Comparison of ENCODE assay signal across 8 cellular contexts in the genomic region with DNA sequence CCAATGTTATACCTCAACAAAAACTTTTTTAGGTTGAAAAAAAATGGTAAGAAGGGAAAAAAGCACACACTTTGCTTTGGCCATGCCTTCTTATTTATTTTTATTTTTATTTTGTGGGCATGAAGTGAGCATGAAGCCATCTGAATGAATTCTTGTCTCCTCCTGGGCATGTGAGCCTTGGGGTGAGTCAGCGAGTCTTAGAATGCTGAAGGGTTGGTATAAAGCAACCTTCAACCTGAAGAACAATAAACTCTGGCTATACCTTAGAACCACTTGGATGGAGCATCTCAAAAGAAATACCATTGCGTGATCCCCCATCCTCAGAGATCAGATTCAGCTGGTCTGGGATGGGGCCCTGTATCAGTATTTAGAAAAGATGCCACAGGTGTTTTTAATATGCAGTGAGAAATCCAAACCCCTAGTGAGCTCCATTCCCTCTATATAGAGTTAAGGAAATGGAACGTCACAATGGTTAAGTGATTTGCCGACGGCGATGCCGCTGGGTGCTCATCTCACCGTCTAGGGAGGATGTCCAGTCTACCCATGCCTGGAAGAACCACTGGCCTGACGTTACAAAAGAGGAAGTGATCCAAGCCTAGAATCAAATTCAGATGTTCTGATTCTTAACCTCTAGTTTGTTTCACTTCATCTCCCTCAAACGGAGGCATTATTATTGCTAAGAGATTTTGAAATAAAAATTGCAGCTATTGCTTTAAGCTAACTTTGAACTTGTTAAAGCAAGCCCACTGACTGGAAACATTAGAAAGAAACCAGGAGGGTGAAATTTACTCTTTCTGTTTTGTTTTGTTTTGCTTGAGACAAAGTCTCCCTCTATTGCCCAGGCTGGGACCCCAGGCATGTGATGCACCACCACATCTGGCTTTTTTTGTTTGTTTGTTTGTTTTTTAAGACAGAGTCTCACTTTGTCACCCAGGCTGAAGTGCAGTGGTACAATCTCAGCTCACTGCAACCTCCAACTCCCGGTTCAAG.
DNase-seq lines count a peak whose midpoint lies in the region; ATAC-seq lines count a peak whose summit lies in the region.

No MANE protein-coding gene starts in this region.

- intact Hi-C loops in sciatic nerve (cut with DNase I): no loop called here

- ATAC-seq in GM18870 (IDR thresholded peaks at IDR 0.05; ENCODE audit: unreplicated experiment) (peak; percentile 65), HG02642 (IDR thresholded peaks at IDR 0.05; ENCODE audit: poor library complexity, unreplicated experiment) (peak; percentile 63), sciatic nerve (peak; percentile 38)
- no peak for ATAC-seq in stimulated activated naive CD8-positive, alpha-beta T cell treated with anti-CD3 and anti-CD28 coated beads, Interleukin-15, Interleukin-2, amounts not matched to agents 100 U/mL and 50 U/mL, for 24 hours

- DNase-seq in MV-4-11 (lab: John Stamatoyannopoulos, UW) (peak; percentile 89), sciatic nerve (ENCODE audit: low spot score) (no peak), KG1 (lab: John Stamatoyannopoulos, UW) (no peak), NCI-H524 treated with DMSO at 0.1 percent for 48 hours (lab: John Stamatoyannopoulos, UW) (no peak)
- no peak for DNase-seq in effector CD8-positive, alpha-beta T cell (lab: John Stamatoyannopoulos, UW)
- no peak for DNase-seq in stimulated activated naive CD8-positive, alpha-beta T cell treated with anti-CD3 and anti-CD28 coated beads, Interleukin-15, Interleukin-2, amounts not matched to agents 100 U/mL and 50 U/mL, for 24 hours
